Comparison of ENCODE assay signal across 1 cellular context in the genomic region with DNA sequence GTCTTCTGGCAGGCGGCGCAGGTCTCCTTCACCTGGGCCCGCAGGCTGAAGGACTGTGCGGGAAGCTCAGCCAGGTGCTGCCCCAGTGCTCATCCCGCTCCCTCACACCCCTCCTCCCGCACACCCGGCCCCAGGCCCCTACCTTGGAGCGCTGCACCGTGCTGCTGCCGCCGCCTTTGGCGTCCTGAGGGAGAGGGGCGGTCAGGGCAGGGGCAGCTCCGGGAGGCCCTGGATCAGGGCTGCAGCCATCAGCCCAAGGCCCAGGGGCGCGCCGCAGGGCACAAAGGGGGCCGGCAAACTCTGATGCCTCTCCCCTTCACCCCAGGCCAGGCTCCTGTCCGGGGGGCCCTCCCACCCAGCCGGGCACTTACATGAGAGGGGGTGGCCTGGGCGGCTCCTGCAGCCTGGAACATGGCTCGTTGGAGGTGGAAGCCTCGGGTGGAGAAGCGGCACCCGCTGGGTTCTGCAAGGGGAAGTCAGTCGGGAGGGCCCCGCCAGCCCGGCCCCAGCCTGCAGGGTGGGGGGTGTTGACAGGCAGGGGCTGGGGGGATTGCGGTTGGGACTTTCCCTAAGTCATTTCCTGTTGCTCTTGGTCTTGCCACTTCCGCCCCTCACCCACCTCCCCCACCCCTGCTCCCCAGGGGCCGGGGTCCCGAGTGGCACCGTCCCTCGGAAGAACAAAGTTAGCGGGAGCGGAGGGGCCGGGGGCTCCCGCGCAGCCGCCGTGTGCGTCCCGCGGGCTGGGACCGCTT.
TF ChIP-seq lines count a peak whose summit lies in the region.

No MANE protein-coding gene starts in this region.

TF ChIP-seq in HEK293, 187 proteins besides CTCF, POLR2A, EP300 and RAD21 (continued from another document):
- TF ChIP-seq, protein P1, sequence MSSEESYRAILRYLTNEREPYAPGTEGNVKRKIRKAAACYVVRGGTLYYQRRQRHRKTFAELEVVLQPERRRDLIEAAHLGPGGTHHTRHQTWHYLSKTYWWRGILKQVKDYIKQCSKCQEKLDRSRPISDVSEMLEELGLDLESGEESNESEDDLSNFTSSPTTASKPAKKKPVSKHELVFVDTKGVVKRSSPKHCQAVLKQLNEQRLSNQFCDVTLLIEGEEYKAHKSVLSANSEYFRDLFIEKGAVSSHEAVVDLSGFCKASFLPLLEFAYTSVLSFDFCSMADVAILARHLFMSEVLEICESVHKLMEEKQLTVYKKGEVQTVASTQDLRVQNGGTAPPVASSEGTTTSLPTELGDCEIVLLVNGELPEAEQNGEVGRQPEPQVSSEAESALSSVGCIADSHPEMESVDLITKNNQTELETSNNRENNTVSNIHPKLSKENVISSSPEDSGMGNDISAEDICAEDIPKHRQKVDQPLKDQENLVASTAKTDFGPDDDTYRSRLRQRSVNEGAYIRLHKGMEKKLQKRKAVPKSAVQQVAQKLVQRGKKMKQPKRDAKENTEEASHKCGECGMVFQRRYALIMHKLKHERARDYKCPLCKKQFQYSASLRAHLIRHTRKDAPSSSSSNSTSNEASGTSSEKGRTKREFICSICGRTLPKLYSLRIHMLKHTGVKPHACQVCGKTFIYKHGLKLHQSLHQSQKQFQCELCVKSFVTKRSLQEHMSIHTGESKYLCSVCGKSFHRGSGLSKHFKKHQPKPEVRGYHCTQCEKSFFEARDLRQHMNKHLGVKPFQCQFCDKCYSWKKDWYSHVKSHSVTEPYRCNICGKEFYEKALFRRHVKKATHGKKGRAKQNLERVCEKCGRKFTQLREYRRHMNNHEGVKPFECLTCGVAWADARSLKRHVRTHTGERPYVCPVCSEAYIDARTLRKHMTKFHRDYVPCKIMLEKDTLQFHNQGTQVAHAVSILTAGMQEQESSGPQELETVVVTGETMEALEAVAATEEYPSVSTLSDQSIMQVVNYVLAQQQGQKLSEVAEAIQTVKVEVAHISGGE (tag by site-specific recombination; conservative IDR thresholded peaks at IDR 0.05; ENCODE audit: low read depth) = peak; percentile 53
- TF ChIP-seq, protein P2, sequence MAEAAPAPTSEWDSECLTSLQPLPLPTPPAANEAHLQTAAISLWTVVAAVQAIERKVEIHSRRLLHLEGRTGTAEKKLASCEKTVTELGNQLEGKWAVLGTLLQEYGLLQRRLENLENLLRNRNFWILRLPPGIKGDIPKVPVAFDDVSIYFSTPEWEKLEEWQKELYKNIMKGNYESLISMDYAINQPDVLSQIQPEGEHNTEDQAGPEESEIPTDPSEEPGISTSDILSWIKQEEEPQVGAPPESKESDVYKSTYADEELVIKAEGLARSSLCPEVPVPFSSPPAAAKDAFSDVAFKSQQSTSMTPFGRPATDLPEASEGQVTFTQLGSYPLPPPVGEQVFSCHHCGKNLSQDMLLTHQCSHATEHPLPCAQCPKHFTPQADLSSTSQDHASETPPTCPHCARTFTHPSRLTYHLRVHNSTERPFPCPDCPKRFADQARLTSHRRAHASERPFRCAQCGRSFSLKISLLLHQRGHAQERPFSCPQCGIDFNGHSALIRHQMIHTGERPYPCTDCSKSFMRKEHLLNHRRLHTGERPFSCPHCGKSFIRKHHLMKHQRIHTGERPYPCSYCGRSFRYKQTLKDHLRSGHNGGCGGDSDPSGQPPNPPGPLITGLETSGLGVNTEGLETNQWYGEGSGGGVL (tag by site-specific recombination; IDR thresholded peaks at IDR 0.05) = peak; percentile 68
- TF ChIP-seq, protein P3, sequence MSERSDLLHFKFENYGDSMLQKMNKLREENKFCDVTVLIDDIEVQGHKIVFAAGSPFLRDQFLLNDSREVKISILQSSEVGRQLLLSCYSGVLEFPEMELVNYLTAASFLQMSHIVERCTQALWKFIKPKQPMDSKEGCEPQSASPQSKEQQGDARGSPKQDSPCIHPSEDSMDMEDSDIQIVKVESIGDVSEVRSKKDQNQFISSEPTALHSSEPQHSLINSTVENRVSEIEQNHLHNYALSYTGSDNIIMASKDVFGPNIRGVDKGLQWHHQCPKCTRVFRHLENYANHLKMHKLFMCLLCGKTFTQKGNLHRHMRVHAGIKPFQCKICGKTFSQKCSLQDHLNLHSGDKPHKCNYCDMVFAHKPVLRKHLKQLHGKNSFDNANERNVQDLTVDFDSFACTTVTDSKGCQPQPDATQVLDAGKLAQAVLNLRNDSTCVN (tag by site-specific recombination; optimal IDR thresholded peaks at IDR 0.05) = peak; percentile 40
- TF ChIP-seq ZIC2 (tag by site-specific recombination; IDR thresholded peaks at IDR 0.05) = peak; percentile 80
- TF ChIP-seq GLIS1 (tag by site-specific recombination; IDR thresholded peaks at IDR 0.05) = peak; percentile 96
- TF ChIP-seq, protein P4, sequence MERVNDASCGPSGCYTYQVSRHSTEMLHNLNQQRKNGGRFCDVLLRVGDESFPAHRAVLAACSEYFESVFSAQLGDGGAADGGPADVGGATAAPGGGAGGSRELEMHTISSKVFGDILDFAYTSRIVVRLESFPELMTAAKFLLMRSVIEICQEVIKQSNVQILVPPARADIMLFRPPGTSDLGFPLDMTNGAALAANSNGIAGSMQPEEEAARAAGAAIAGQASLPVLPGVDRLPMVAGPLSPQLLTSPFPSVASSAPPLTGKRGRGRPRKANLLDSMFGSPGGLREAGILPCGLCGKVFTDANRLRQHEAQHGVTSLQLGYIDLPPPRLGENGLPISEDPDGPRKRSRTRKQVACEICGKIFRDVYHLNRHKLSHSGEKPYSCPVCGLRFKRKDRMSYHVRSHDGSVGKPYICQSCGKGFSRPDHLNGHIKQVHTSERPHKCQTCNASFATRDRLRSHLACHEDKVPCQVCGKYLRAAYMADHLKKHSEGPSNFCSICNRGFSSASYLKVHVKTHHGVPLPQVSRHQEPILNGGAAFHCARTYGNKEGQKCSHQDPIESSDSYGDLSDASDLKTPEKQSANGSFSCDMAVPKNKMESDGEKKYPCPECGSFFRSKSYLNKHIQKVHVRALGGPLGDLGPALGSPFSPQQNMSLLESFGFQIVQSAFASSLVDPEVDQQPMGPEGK (tag by site-specific recombination; IDR thresholded peaks at IDR 0.05) = peak; percentile 80
